23 cellular contexts compared by ENCODE assay signal in the genomic region with DNA sequence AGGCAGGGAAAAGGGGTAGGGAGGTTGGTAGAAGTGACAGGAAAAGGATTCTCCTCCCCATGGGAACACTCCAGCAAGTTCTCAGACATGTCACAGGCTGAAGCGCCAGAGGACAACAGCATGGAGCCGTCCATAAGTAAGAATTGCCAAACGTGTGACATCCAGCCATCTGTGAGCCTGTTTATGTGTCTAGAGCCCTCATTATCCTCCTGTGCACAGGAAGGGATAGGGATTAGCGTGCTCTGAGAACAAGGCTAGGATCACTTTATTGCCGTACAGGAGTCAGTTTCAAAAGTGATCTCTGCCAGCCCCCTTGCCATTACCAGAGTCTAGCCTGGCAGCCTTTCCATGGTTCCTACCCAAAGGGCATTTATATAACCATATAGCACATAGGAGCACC.
"Had no signal": no experiment of that assay in that cellular context is flagged by ENCODE, and none has a peak within 500 bp of the region (broad histone marks: within the 10 kb centered on the region; RNA-seq: fewer than 3 reads in every experiment).

No MANE protein-coding gene starts in this region.

- H3K4me3 Mint-ChIP-seq: activated naive CD4-positive, alpha-beta T cell treated with anti-CD3 and anti-CD28 coated beads for 36 hours; activated T-helper 1 cell treated with anti-CD3 and anti-CD28 coated beads, Interleukin-12 subunit alpha, Interleukin-12 subunit beta, Interleukin-2, Interleukin-4 antibody, amounts not matched to agents 30 ng/mL and 10 ng/mL and 1 ng/mL, durations not matched to agents 14 hours and 24 hours and 36 hours; nephron; stimulated activated effector memory CD8-positive, alpha-beta T cell treated with anti-CD3 and anti-CD28 coated beads, Interleukin-12 subunit alpha, Interleukin-12 subunit beta, amount 100 ng/mL, for 72 hours; stimulated activated naive CD8-positive, alpha-beta T cell treated with anti-CD3 and anti-CD28 coated beads, Interleukin-15, Interleukin-2, amounts not matched to agents 100 ng/mL and 50 ng/mL, for 24 hours had no signal

- H3K9me3 Mint-ChIP-seq: activated naive CD4-positive, alpha-beta T cell treated with anti-CD3 and anti-CD28 coated beads for 36 hours; activated T-helper 1 cell treated with anti-CD3 and anti-CD28 coated beads, Interleukin-12 subunit alpha, Interleukin-12 subunit beta, Interleukin-2, Interleukin-4 antibody, amounts not matched to agents 30 ng/mL and 10 ng/mL and 1 ng/mL, durations not matched to agents 14 hours and 24 hours and 36 hours; nephron; stimulated activated effector memory CD8-positive, alpha-beta T cell treated with anti-CD3 and anti-CD28 coated beads, Interleukin-12 subunit alpha, Interleukin-12 subunit beta, amount 100 ng/mL, for 72 hours had no signal

- H3K4me3 ChIP-seq: left ventricle myocardium inferior, mucosa of descending colon, ovary, sigmoid colon, thoracic aorta had no signal

- H3K27ac ChIP-seq: epithelial cell of prostate, left ventricle myocardium inferior, ovary, sigmoid colon, thoracic aorta had no signal

- H3K27me3 ChIP-seq: ovary, sigmoid colon had no signal

- H3K36me3 Mint-ChIP-seq: stimulated activated effector memory CD8-positive, alpha-beta T cell treated with anti-CD3 and anti-CD28 coated beads, Interleukin-12 subunit alpha, Interleukin-12 subunit beta, amount 100 ng/mL, for 72 hours had no signal

- H3K36me3 ChIP-seq: left ventricle myocardium inferior, ovary, sigmoid colon, thoracic aorta had no signal

- H3K27ac Mint-ChIP-seq: activated naive CD4-positive, alpha-beta T cell treated with anti-CD3 and anti-CD28 coated beads for 36 hours; activated T-helper 1 cell treated with anti-CD3 and anti-CD28 coated beads, Interleukin-12 subunit alpha, Interleukin-12 subunit beta, Interleukin-2, Interleukin-4 antibody, amounts not matched to agents 30 ng/mL and 10 ng/mL and 1 ng/mL, durations not matched to agents 14 hours and 24 hours and 36 hours; nephron; progenitor cell of endocrine pancreas; stimulated activated effector memory CD8-positive, alpha-beta T cell treated with anti-CD3 and anti-CD28 coated beads, Interleukin-12 subunit alpha, Interleukin-12 subunit beta, amount 100 ng/mL, for 72 hours; stimulated activated naive CD8-positive, alpha-beta T cell treated with anti-CD3 and anti-CD28 coated beads, Interleukin-15, Interleukin-2, amounts not matched to agents 100 ng/mL and 50 ng/mL, for 24 hours had no signal

- DNase-seq: activated CD4-positive, alpha-beta T cell treated with anti-CD3 and anti-CD28 coated beads for 4 hours; activated CD4-positive, alpha-beta T cell treated with anti-CD3 and anti-CD28 coated beads, Interleukin-2, amount 50 U/mL, for 4 hours; activated CD8-positive, alpha-beta memory T cell treated with anti-CD3 and anti-CD28 coated beads for 24 hours; activated CD8-positive, alpha-beta memory T cell treated with anti-CD3 and anti-CD28 coated beads, Interleukin-2, amount 50 U/mL, for 4 hours; activated effector memory CD4-positive, alpha-beta T cell treated with anti-CD3 and anti-CD28 coated beads, Interleukin-2, amount 50 U/mL, for 16 hours; activated naive CD4-positive, alpha-beta T cell treated with anti-CD3 and anti-CD28 coated beads for 36 hours; activated T-cell treated with anti-CD3 and anti-CD28 coated beads, Interleukin-2, amount 50 U/mL, for 1 hour; amniotic stem cell; effector CD8-positive, alpha-beta T cell; left ventricle myocardium inferior; mucosa of descending colon; ovary; sigmoid colon; small intestine; stimulated activated CD4-positive, alpha-beta T cell treated with anti-CD3 and anti-CD28 coated beads, Interleukin-4, amount 100 ng/mL, for 24 hours; trophoblast cell had no signal

- H3K4me1 Mint-ChIP-seq: stimulated activated effector memory CD8-positive, alpha-beta T cell treated with anti-CD3 and anti-CD28 coated beads, Interleukin-12 subunit alpha, Interleukin-12 subunit beta, amount 100 ng/mL, for 72 hours had no signal

- H3K9me3 ChIP-seq: left ventricle myocardium inferior, ovary, sigmoid colon, thoracic aorta had no signal

- ATAC-seq: mucosa of descending colon; stimulated activated effector memory CD8-positive, alpha-beta T cell treated with anti-CD3 and anti-CD28 coated beads, Interleukin-12 subunit alpha, Interleukin-12 subunit beta, amount 100 ng/mL, for 72 hours had no signal
